8 cellular contexts compared by ENCODE assay signal in genomic region chr2:208265371-208265806, GRCh38. TPM values are rescaled to one million over a fixed set of nuclear protein-coding genes. Genes with fewer than 3 reads are reported as not detected.
DNase-seq lines count a peak whose midpoint lies in the region; ATAC-seq lines count a peak whose summit lies in the region.

No MANE protein-coding gene starts in this region.

- H3K9me3 ChIP-seq in T-helper 17 cell (ENCODE audit: control insufficient read depth, low read length, poor library complexity, severe bottlenecking), result no peaks in the 10 kb centered on the region

- no peaks in the 10 kb centered on the region for H3K27me3 ChIP-seq in layer of hippocampus (ENCODE audit: control insufficient read depth, insufficient read depth, low read length)

- peaks cover 29% of the 10 kb centered on the region for H3K4me1 Mint-ChIP-seq in T-helper 17 cell

- H3K36me3 Mint-ChIP-seq in T-helper 17 cell (ENCODE audit: low read depth), result no peaks in the 10 kb centered on the region

- H3K27ac Mint-ChIP-seq in T-helper 17 cell, result peak overlapping the region; percentile 96

- H3K27me3 Mint-ChIP-seq in T-helper 17 cell, result no peaks in the 10 kb centered on the region

- peak; percentile 46 for ATAC-seq in GM19452 (IDR thresholded peaks at IDR 0.05; ENCODE audit: unreplicated experiment)
- ATAC-seq in HG03460 (IDR thresholded peaks at IDR 0.05; ENCODE audit: unreplicated experiment), result peak; percentile 31
- peak; percentile 51 for ATAC-seq in T-helper 17 cell

- DNase-seq in EH (ENCODE audit: low read depth), result peak; percentile 44
- DNase-seq in T-helper 17 cell, result peak in 1 of 3 donors; percentile 15
- peak in 30 of 61 donors; percentile 1 to 74 (median 22) for DNase-seq in caudate nucleus (lab: John Stamatoyannopoulos, UW)
- peak; percentile 29 for DNase-seq in stimulated activated CD4-positive, alpha-beta T cell treated with anti-CD3 and anti-CD28 coated beads, Interleukin-4, amount 100 ng/mL, for 1 hour
- DNase-seq in NCI-H1105 (lab: John Stamatoyannopoulos, UW), result no peak

- H3K27ac ChIP-seq in caudate nucleus (ENCODE audit: low read depth, low read length) (peak overlapping the region; percentile 85), layer of hippocampus (ENCODE audit: low read depth, low read length) (peak overlapping the region; percentile 74)

- H3K4me3 Mint-ChIP-seq in T-helper 17 cell, result peak overlapping the region; percentile 98

RNA-seq across cellular contexts. Expression of gene PIKFYVE, which starts 0.7 kb away (rescaled TPM):
- total RNA-seq in T-helper 17 cell, result 10 to 100 TPM; 34.5 to 41.5 TPM

RNA-seq across cellular contexts. Expression of gene IDH1, which starts 10.5 kb away (rescaled TPM):
- total RNA-seq in T-helper 17 cell, result 1 to 10 TPM; 3.5 to 5.8 TPM
